Comparison of ENCODE assay signal across 22 cellular contexts in genomic region chr19:53506728-53507127, GRCh38. TPM values are rescaled to one million over a fixed set of nuclear protein-coding genes. Genes with fewer than 3 reads are reported as not detected.
"Had no signal": no experiment of that assay in that cellular context is flagged by ENCODE, and none has a peak within 500 bp of the region (broad histone marks: within the 10 kb centered on the region; RNA-seq: fewer than 3 reads in every experiment).

No MANE protein-coding gene starts in this region.

- DNase-seq: IMR-90, Karpas-422, KG1, MG63, NCI-H1092, NCI-H1436, NCI-H187, NCI-H2029, NCI-H2081 treated with DMSO at 0.1 percent for 48 hours, NCI-H2171, NCI-H226, NCI-H446, NCI-H510A, NCI-H524 treated with DMSO at 0.1 percent for 48 hours, NCI-H69, NCI-H774, Right ventricle myocardium superior, RPMI8226, SK-N-SH, SW 1271 had no signal

- H3K36me3 ChIP-seq: MG63 had no signal

- H3K4me2 ChIP-seq: SK-N-SH had no signal

- H3K9ac ChIP-seq: SK-N-SH had no signal

- H3K9me3 ChIP-seq: SK-N-SH had no signal

- H3K4me3 ChIP-seq: MG63 had no signal

- FAIRE-seq: RCC 7860 had no signal

RNA-seq across cellular contexts. Expression of gene ZNF813, which starts 39.2 kb away (rescaled TPM):
- total RNA-seq: HT-29 had no signal
